ENCODE assay signal across 1 cellular context in the genomic region with DNA sequence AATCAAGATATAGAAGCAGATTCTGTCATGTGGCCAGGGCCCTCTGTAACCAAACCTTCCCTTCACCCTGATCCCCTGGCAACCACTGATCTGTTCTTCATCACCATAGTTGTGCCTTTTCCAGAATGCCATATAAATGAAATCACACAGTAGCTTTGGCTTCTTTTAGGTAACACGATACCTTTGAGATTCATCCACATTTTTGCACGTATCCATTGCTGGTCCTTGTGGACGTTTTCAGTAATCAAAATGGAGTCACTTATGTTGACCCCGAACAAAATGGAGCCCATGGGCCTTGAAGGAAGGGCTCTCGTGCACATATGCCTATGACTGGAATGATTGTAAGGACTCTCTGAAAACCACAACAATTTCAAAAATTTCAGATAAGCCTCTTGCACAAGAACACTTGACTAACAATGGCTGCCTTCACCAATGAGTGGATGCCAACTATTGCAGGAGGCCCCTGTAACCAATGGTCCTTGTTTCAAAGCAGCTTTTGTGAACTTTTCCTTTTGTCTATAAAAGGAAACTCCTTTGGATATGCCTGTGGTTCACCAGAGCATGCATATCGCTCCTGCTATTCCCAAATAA.
TF ChIP-seq lines count a peak whose summit lies in the region.

No MANE protein-coding gene starts in this region.

TF ChIP-seq in HepG2, 621 proteins besides CTCF, POLR2A, EP300 and RAD21 (continued from another document and continues in another):
- no peak for TF ChIP-seq ZBTB39 (CRISPR knock-in tag; IDR thresholded peaks at IDR 0.05)
- TF ChIP-seq, protein P1, sequence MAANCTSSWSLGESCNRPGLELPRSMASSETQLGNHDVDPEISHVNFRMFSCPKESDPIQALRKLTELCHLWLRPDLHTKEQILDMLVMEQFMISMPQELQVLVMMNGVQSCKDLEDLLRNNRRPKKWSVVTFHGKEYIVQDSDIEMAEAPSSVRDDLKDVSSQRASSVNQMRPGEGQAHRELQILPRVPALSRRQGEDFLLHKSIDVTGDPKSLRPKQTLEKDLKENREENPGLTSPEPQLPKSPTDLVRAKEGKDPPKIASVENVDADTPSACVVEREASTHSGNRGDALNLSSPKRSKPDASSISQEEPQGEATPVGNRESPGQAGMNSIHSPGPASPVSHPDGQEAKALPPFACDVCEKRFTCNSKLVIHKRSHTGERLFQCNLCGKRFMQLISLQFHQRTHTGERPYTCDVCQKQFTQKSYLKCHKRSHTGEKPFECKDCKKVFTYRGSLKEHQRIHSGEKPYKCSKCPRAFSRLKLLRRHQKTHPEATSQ (CRISPR knock-in tag; IDR thresholded peaks at IDR 0.05; ENCODE audit: borderline replicate concordance): peak; percentile 77; the same call in 1 of the 2 replicates
- TF ChIP-seq DMAP1 (CRISPR knock-in tag; IDR thresholded peaks at IDR 0.05): 0 out of 2 replicates have a peak, but pooled peaks have one; percentile 34
- no peak for TF ChIP-seq PCBP1 (IDR thresholded peaks at IDR 0.05; ENCODE audit: borderline replicate concordance, low read depth, low read length)
- no peak for TF ChIP-seq PRDM10 (CRISPR knock-in tag; IDR thresholded peaks at IDR 0.05; ENCODE audit: low read depth)
- TF ChIP-seq, protein P2, sequence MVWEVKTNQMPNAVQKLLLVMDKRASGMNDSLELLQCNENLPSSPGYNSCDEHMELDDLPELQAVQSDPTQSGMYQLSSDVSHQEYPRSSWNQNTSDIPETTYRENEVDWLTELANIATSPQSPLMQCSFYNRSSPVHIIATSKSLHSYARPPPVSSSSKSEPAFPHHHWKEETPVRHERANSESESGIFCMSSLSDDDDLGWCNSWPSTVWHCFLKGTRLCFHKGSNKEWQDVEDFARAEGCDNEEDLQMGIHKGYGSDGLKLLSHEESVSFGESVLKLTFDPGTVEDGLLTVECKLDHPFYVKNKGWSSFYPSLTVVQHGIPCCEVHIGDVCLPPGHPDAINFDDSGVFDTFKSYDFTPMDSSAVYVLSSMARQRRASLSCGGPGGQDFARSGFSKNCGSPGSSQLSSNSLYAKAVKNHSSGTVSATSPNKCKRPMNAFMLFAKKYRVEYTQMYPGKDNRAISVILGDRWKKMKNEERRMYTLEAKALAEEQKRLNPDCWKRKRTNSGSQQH (CRISPR knock-in tag; IDR thresholded peaks at IDR 0.05; ENCODE audit: low read depth): no peak
- TF ChIP-seq ZBTB44 (CRISPR knock-in tag; IDR thresholded peaks at IDR 0.05): no peak
- TF ChIP-seq, protein P3, sequence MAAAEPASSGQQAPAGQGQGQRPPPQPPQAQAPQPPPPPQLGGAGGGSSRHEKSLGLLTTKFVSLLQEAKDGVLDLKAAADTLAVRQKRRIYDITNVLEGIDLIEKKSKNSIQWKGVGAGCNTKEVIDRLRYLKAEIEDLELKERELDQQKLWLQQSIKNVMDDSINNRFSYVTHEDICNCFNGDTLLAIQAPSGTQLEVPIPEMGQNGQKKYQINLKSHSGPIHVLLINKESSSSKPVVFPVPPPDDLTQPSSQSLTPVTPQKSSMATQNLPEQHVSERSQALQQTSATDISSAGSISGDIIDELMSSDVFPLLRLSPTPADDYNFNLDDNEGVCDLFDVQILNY (CRISPR knock-in tag; conservative IDR thresholded peaks at IDR 0.05): no peak
- peak; percentile 65 for TF ChIP-seq NFYB (CRISPR knock-in tag; IDR thresholded peaks at IDR 0.05)
- no peak for TF ChIP-seq MED1 (CRISPR knock-in tag; IDR thresholded peaks at IDR 0.05)
- TF ChIP-seq SRSF1 (optimal IDR thresholded peaks at IDR 0.05; ENCODE audit: low read depth, low read length): no peak
- no peak for TF ChIP-seq ZNF670 (CRISPR knock-in tag; IDR thresholded peaks at IDR 0.05; ENCODE audit: borderline replicate concordance)
- no peak for TF ChIP-seq TAF15 (IDR thresholded peaks at IDR 0.05; ENCODE audit: low read depth, low read length, poor library complexity, severe bottlenecking)
- no peak; the same call in 1 of the 2 replicates for TF ChIP-seq FOXJ3 (CRISPR knock-in tag; IDR thresholded peaks at IDR 0.05; ENCODE audit: borderline replicate concordance)
- TF ChIP-seq RAD51 (IDR thresholded peaks at IDR 0.05; ENCODE audit: borderline replicate concordance): no peak
- no peak for TF ChIP-seq ZNF382 (CRISPR knock-in tag; IDR thresholded peaks at IDR 0.05; ENCODE audit: borderline replicate concordance)
- no peak for TF ChIP-seq HNRNPL (IDR thresholded peaks at IDR 0.05; ENCODE audit: low read depth, low read length)
- no peak for TF ChIP-seq JDP2 (CRISPR knock-in tag; IDR thresholded peaks at IDR 0.05; ENCODE audit: borderline replicate concordance)
- no peak for TF ChIP-seq ELF3 (CRISPR knock-in tag; IDR thresholded peaks at IDR 0.05)
- TF ChIP-seq, protein P4, sequence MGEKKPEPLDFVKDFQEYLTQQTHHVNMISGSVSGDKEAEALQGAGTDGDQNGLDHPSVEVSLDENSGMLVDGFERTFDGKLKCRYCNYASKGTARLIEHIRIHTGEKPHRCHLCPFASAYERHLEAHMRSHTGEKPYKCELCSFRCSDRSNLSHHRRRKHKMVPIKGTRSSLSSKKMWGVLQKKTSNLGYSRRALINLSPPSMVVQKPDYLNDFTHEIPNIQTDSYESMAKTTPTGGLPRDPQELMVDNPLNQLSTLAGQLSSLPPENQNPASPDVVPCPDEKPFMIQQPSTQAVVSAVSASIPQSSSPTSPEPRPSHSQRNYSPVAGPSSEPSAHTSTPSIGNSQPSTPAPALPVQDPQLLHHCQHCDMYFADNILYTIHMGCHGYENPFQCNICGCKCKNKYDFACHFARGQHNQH (CRISPR knock-in tag; IDR thresholded peaks at IDR 0.05): 0 out of 2 replicates have a peak, but pooled peaks have one; percentile 38
- TF ChIP-seq CREB1 (IDR thresholded peaks at IDR 0.05): no peak
- peak; percentile 74; the same call in 1 of the 2 replicates for TF ChIP-seq CREB1 (CRISPR knock-in tag; IDR thresholded peaks at IDR 0.05)
- no peak for TF ChIP-seq KLF13 (CRISPR knock-in tag; IDR thresholded peaks at IDR 0.05)
- TF ChIP-seq, protein P5, sequence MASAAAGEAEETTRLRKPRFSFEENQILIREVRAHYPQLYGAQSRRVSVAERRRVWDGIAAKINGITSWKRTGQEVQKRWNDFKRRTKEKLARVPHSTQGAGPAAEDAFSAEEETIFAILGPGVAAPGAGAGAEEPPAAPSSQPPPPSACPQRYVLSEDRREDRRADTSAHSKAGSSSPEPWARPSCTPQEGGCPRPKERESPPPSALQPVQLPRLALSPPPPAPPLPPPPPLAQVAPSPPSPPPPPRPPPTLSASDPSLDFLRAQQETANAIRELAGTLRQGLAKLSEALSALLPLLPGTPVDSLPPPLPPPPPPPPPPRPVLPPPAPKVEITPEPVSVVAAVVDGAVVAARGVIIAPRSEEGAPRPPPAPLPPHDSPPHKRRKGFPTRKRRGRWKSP (CRISPR knock-in tag; IDR thresholded peaks at IDR 0.05): no peak; the same call in 1 of the 2 replicates
- TF ChIP-seq ZFP37 (CRISPR knock-in tag; IDR thresholded peaks at IDR 0.05; ENCODE audit: borderline replicate concordance): no peak
- no peak for TF ChIP-seq ZNF225 (CRISPR knock-in tag; IDR thresholded peaks at IDR 0.05)
- TF ChIP-seq ZNF609 (CRISPR knock-in tag; IDR thresholded peaks at IDR 0.05; ENCODE audit: borderline replicate concordance): peak; percentile 16; the same call in 1 of the 2 replicates
- no peak for TF ChIP-seq ZNF577 (CRISPR knock-in tag; IDR thresholded peaks at IDR 0.05; ENCODE audit: borderline replicate concordance, low read depth)
- TF ChIP-seq, protein P6, sequence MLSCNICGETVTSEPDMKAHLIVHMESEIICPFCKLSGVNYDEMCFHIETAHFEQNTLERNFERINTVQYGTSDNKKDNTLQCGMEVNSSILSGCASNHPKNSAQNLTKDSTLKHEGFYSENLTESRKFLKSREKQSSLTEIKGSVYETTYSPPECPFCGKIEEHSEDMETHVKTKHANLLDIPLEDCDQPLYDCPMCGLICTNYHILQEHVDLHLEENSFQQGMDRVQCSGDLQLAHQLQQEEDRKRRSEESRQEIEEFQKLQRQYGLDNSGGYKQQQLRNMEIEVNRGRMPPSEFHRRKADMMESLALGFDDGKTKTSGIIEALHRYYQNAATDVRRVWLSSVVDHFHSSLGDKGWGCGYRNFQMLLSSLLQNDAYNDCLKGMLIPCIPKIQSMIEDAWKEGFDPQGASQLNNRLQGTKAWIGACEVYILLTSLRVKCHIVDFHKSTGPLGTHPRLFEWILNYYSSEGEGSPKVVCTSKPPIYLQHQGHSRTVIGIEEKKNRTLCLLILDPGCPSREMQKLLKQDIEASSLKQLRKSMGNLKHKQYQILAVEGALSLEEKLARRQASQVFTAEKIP (CRISPR knock-in tag; IDR thresholded peaks at IDR 0.05; ENCODE audit: borderline replicate concordance): no peak
